Comparison of ENCODE assay signal across 9 cellular contexts in the genomic region with DNA sequence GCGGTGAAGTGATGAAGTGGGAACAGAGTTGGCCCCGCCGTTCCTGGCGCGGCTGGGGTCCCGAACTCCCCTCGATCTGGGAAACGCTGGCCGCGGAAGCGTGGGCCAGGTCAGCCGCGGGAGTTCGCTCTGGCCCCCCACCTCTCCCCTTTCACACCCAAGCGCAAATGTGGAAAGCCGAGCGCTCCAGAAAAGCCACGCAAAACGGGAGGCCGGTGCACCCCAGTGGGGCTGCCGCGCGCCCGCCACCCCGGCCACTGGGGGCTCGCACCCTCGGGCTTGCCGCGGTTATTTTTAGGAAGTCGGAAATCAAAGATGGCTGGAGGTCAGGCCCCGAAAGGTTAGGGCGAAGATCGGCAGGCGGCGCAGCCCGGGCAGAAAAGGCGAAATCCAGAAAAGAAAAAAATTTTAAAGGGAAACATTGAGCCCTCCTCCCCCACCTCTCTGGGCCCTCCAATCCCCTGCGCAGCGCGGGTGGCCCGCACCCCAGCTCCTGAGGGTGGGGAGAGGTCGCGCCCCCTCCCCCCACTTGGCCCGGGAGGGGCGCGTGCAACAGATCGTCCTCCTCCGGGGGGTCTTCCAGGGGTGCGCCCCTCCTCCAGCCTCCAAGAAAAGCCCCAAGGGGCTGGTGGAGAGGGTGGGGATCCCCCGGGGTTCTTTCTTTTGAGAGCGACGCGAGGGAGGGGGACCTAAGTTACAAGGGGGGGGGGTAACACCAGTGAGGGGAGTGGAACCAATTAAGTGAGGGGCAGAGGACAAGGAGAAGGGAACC.
DNase-seq lines count a peak whose midpoint lies in the region; ATAC-seq and TF ChIP-seq lines count a peak whose summit lies in the region.
"Had no signal": no experiment of that assay in that cellular context is flagged by ENCODE, and none has a peak within 500 bp of the region (broad histone marks: within the 10 kb centered on the region; RNA-seq: fewer than 3 reads in every experiment).

No MANE protein-coding gene starts in this region.

- H3K4me1 ChIP-seq in mucosa of stomach (ENCODE audit: control insufficient read depth, insufficient read depth, low read length) = peaks cover 16% of the 10 kb centered on the region

- H3K27me3 ChIP-seq in mucosa of stomach (ENCODE audit: control insufficient read depth, insufficient read depth, low read length) = peaks cover 37% of the 10 kb centered on the region

- no peaks in the 10 kb centered on the region for H3K36me3 Mint-ChIP-seq in dendritic cell treated with granulocyte-macrophage colony-stimulating factor and Interleukin-4, amounts not matched to agents 40 ng/mL and 50 ng/mL, for 4 days (ENCODE audit: low read depth)

- peak overlapping the region; percentile 64 for H3K9ac ChIP-seq in mucosa of stomach (ENCODE audit: low read length)

- H3K9me3 ChIP-seq in mucosa of stomach (ENCODE audit: control insufficient read depth, low read length) = no peaks in the 10 kb centered on the region

- no peak for ATAC-seq in GM21528 (IDR thresholded peaks at IDR 0.05; ENCODE audit: low FRiP score, unreplicated experiment)

- no peak overlapping the region for H3K27ac Mint-ChIP-seq in dendritic cell treated with granulocyte-macrophage colony-stimulating factor and Interleukin-4, amounts not matched to agents 40 ng/mL and 50 ng/mL, for 4 days

- CTCF ChIA-PET in AG04449 (lab: Yijun Ruan, JAX) = interaction anchor here (1.0 to 2.5 kb wide), 3 partner anchors 134 to 281 kb away, joined by 3 to 6 read pairs (median 5); no protein-coding TSS in a partner anchor

- H3K4me1 Mint-ChIP-seq in dendritic cell treated with granulocyte-macrophage colony-stimulating factor and Interleukin-4, amounts not matched to agents 40 ng/mL and 50 ng/mL, for 4 days (ENCODE audit: low read depth) = peaks cover 25% of the 10 kb centered on the region

- POLR2A ChIA-PET in AG04449 (lab: Yijun Ruan, JAX) = no interaction called here

- no peak for DNase-seq in AG04449 (ENCODE audit: low read depth, low spot score)
- peak; percentile 65 for DNase-seq in HuH-7.5 (ENCODE audit: low spot score)
- no peak for DNase-seq in NCI-H187 treated with DMSO at 0.1 percent for 48 hours (lab: John Stamatoyannopoulos, UW)
- no peak for DNase-seq in stimulated activated naive CD4-positive, alpha-beta T cell (lab: John Stamatoyannopoulos, UW)
- no peak for DNase-seq in AML-193 (lab: John Stamatoyannopoulos, UW)
- DNase-seq: WERI-Rb-1 had no signal

- no peaks in the 10 kb centered on the region for H3K36me3 ChIP-seq in mucosa of stomach (ENCODE audit: control insufficient read depth, insufficient read depth, low read length)
- H3K36me3 ChIP-seq: WERI-Rb-1 had no signal

- intact Hi-C loops in dendritic cell treated with granulocyte-macrophage colony-stimulating factor and Interleukin-4, amounts not matched to agents 40 ng/mL and 50 ng/mL, for 4 days (cut with micrococcal nuclease) = no loop called here

- TF ChIP-seq CTCF in AG04449 (IDR thresholded peaks at IDR 0.05; ENCODE audit: insufficient read depth, low read length, missing control alignments) = peak; percentile 10

- H3K4me3 ChIP-seq in AG04449 (ENCODE audit: low read depth, low read length) (peak overlapping the region; percentile 57), mucosa of stomach (ENCODE audit: low read length) (no peak overlapping the region)

- no peaks in the 10 kb centered on the region for H3K9me3 Mint-ChIP-seq in dendritic cell treated with granulocyte-macrophage colony-stimulating factor and Interleukin-4, amounts not matched to agents 40 ng/mL and 50 ng/mL, for 4 days

- peaks cover 44% of the 10 kb centered on the region for H3K27me3 Mint-ChIP-seq in dendritic cell treated with granulocyte-macrophage colony-stimulating factor and Interleukin-4, amounts not matched to agents 40 ng/mL and 50 ng/mL, for 4 days

- H3K4me3 Mint-ChIP-seq in dendritic cell treated with granulocyte-macrophage colony-stimulating factor and Interleukin-4, amounts not matched to agents 40 ng/mL and 50 ng/mL, for 4 days = peak overlapping the region; percentile 70
